Comparison of ENCODE assay signal across 1 cellular context in the genomic region with DNA sequence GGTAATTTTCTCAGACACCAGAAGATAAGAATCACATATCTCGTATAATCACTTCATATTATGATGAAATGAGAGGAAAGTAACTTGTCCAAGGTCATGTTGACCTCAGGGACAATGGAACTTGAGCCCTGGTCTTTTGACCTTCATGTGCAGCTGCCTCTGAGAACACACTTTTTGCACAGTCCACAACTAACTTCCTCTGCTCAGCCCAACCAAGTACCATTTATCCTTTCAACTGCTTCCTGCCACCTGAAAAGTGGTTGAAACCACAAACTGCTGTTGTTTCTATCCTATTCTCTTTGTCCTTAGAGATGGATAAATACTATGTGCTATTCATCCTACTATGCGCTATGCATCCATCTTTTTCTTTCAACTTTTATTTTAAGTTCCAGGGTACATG.
TF ChIP-seq lines count a peak whose summit lies in the region.

No MANE protein-coding gene starts in this region.

TF ChIP-seq in endothelial cell of umbilical vein, 7 proteins besides CTCF, POLR2A, EP300 and RAD21:
- no peak for TF ChIP-seq EZH2 (IDR thresholded peaks at IDR 0.05; ENCODE audit: borderline replicate concordance, low read depth, low read length, severe bottlenecking)
- TF ChIP-seq POLR2AphosphoS5 (IDR thresholded peaks at IDR 0.05; ENCODE audit: insufficient read depth, low read depth, low read length): no peak
- TF ChIP-seq, protein P1, sequence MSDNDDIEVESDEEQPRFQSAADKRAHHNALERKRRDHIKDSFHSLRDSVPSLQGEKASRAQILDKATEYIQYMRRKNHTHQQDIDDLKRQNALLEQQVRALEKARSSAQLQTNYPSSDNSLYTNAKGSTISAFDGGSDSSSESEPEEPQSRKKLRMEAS (IDR thresholded peaks at IDR 0.05; ENCODE audit: insufficient read depth, insufficient read length): no peak
- no peak for TF ChIP-seq GATA2 (IDR thresholded peaks at IDR 0.05; ENCODE audit: insufficient read depth, insufficient read length, low read depth, low read length)
- no peak for TF ChIP-seq MYC (IDR thresholded peaks at IDR 0.05; ENCODE audit: low read depth, low read length)
- TF ChIP-seq JUN (IDR thresholded peaks at IDR 0.05; ENCODE audit: borderline replicate concordance, insufficient read depth, insufficient read length, low read depth): no peak
- no peak for TF ChIP-seq FOS (IDR thresholded peaks at IDR 0.05; ENCODE audit: borderline replicate concordance, insufficient read depth, low read length)
